Comparison of ENCODE assay signal across 19 cellular contexts in the genomic region with DNA sequence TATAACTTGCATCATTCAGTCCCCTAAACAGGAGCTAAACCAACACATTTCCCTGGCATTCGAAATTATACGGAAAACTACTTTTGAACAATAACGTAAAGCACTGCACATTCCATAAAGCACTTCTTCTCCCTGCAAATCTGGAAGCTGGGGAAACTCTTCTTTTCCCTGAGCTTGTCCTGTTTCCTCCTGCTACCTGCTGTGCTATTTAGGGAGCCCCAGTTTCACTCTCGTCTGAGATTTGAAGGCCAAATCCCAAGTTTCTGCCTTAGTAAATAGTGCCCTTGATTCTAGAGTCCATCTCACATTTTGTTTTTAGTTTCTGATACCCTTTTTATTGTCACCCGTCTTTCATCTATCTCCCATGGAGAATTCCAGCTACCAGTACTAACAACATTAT.
DNase-seq lines count a peak whose midpoint lies in the region; ATAC-seq, FAIRE-seq and TF ChIP-seq lines count a peak whose summit lies in the region.
"Had no signal": no experiment of that assay in that cellular context is flagged by ENCODE, and none has a peak within 500 bp of the region (broad histone marks: within the 10 kb centered on the region; RNA-seq: fewer than 3 reads in every experiment).

No MANE protein-coding gene starts in this region.

- FAIRE-seq in H1 (lab: Jason Lieb, UNC): no peak
- FAIRE-seq: A204.1, G401.6, GM12892 had no signal

- H3K4ac ChIP-seq in H1 (replicated peaks; ENCODE audit: insufficient read length, low read depth, low read length): no peak overlapping the region

- H3K79me1 ChIP-seq in H1 (ENCODE audit: low read depth, low read length): no peaks in the 10 kb centered on the region

- 82% methylated on average over 5 of the region's 5 CpGs for WGBS in right cardiac atrium
- WGBS in H1 (ENCODE audit: extremely low coverage in 1 of 2, insufficient coverage in 1 of 2, insufficient read length in 1 of 2, insufficient replicate concordance in 2 of 2, low coverage in 1 of 2, low lambda C conversion rate in 2 of 2, missing lambda C conversion rate in 1 of 2), 2 experiments: 65% methylated on average over 5 of the region's 5 CpGs; no CpG with 5 or more reads in 1 of the 2 experiments

- H3K56ac ChIP-seq in H1 (replicated peaks; ENCODE audit: insufficient read length, low read depth, low read length): no peak overlapping the region

- no peak for ATAC-seq in right cardiac atrium
- ATAC-seq: CD8-positive, alpha-beta T cell had no signal

- no peaks in the 10 kb centered on the region for H3K9me3 ChIP-seq in left ventricle myocardium inferior (replicated peaks)
- H3K9me3 ChIP-seq in right cardiac atrium (ENCODE audit: control insufficient read depth, low read length): no peaks in the 10 kb centered on the region
- no peaks in the 10 kb centered on the region for H3K9me3 ChIP-seq in H1 (ENCODE audit: insufficient read depth in 2 of 2, low read depth in 1 of 2, low read length in 1 of 2)
- H3K9me3 ChIP-seq in iPS-20b (ENCODE audit: insufficient read depth, low read depth, low read length): no peaks in the 10 kb centered on the region
- H3K9me3 ChIP-seq in WERI-Rb-1 (ENCODE audit: severe bottlenecking): no peaks in the 10 kb centered on the region
- H3K9me3 ChIP-seq: BLaER1, Caco-2, HAP-1 had no signal

- peak overlapping the region; percentile 40 to 41; a peak in 3 of 4 replicates for H3K4me2 ChIP-seq in H1 (ENCODE audit: insufficient read depth in 1 of 2, low read depth in 2 of 2, low read length in 2 of 2)
- H3K4me2 ChIP-seq: BLaER1 had no signal

- no peak overlapping the region for H3K9ac ChIP-seq in H1 (replicated peaks in 1 of 4; ENCODE audit: extremely low read depth in 1 of 4, low read depth in 3 of 4, low read length in 3 of 4)
- H3K9ac ChIP-seq in iPS-20b (ENCODE audit: low read depth, low read length): no peak overlapping the region
- H3K9ac ChIP-seq: BLaER1 had no signal

- CTCF ChIA-PET in H1 (lab: Charles Lee; ENCODE audit: partially characterized antibody): interaction anchor here (0.6 to 1.1 kb wide), 4 partner anchors 31 to 905 kb away, joined by 3 to 4 read pairs (median 3); no protein-coding TSS in a partner anchor

- no peak for TF ChIP-seq EP300 in H1 (IDR thresholded peaks at IDR 0.05; ENCODE audit: borderline replicate concordance in 1 of 2, low read depth in 2 of 2, low read length in 2 of 2)

- H2AFZ ChIP-seq in H1 (ENCODE audit: low read length): peak overlapping the region; percentile 16; the same call in 1 of the 2 replicates

- H3K36me3 ChIP-seq in left ventricle myocardium inferior (no peaks in the 10 kb centered on the region), H1 (ENCODE audit: control insufficient read depth in 2 of 4, insufficient read depth in 4 of 4, low read length in 3 of 4) (no peaks in the 10 kb centered on the region), iPS-20b (ENCODE audit: insufficient read depth, low read depth, low read length) (no peaks in the 10 kb centered on the region), WERI-Rb-1 (no peaks in the 10 kb centered on the region)
- H3K36me3 ChIP-seq: BLaER1, HAP-1 had no signal

- intact Hi-C loops in left ventricle myocardium inferior (cut with micrococcal nuclease): no loop called here
- intact Hi-C loops in right cardiac atrium (cut with DNase I): no loop called here
- intact Hi-C loops in dorsolateral prefrontal cortex (cut with DNase I): no loop called here

- H4K8ac ChIP-seq in H1 (ENCODE audit: extremely low read depth, insufficient read depth, low read length): no peak overlapping the region

- no peak for TF ChIP-seq CTCF in left ventricle myocardium inferior (IDR thresholded peaks at IDR 0.05; ENCODE audit: borderline replicate concordance)
- no peak for TF ChIP-seq CTCF in H1 (IDR thresholded peaks at IDR 0.05; ENCODE audit: control extremely low read depth in 1 of 3, insufficient read depth in 1 of 3, low read depth in 1 of 3, low read length in 3 of 3)
- TF ChIP-seq CTCF in WERI-Rb-1 (IDR thresholded peaks at IDR 0.05; ENCODE audit: low read depth, low read length): no peak
- TF ChIP-seq CTCF in dorsolateral prefrontal cortex (IDR thresholded peaks at IDR 0.05 in 54 of 56, conservative IDR thresholded peaks at IDR 0.05 in 2 of 56; ENCODE audit: low read depth in 1 of 56, partially characterized antibody in 56 of 56): no peak

- no peak overlapping the region for H3K14ac ChIP-seq in H1 (ENCODE audit: insufficient read length)

- TF ChIP-seq POLR2A in H1 (IDR thresholded peaks at IDR 0.05; ENCODE audit: control extremely low read depth in 1 of 2, low read depth in 2 of 2, low read length in 2 of 2): no peak

- no peak overlapping the region for H2BK15ac ChIP-seq in H1 (ENCODE audit: low read length)

- H3K23me2 ChIP-seq in H1 (ENCODE audit: low read depth, low read length): no peaks in the 10 kb centered on the region

- no peak for DNase-seq in left ventricle myocardium inferior
- DNase-seq in right cardiac atrium: no peak
- no peak for DNase-seq in H1 (ENCODE audit: low read depth in 1 of 2, low spot score in 2 of 2)
- DNase-seq in WERI-Rb-1: no peak
- DNase-seq in dorsolateral prefrontal cortex: no peak
- DNase-seq: Caco-2; CD4-positive, CD25-positive, alpha-beta regulatory T cell; CD8-positive, alpha-beta T cell; DMS153; DND-41; HFFc6 had no signal

- POLR2A ChIA-PET in H1 (lab: Charles Lee; ENCODE audit: partially characterized antibody): no interaction called here

- H3K4me3 ChIP-seq in left ventricle myocardium inferior (no peak overlapping the region), right cardiac atrium (ENCODE audit: low read length) (no peak overlapping the region), H1 (ENCODE audit: extremely low read depth in 1 of 4, insufficient read depth in 2 of 4, low read depth in 3 of 4, low read length in 4 of 4) (0 out of 8 replicates have a peak overlapping the region, but pooled peaks of 1 of the 4 experiments have one; percentile 2), iPS-20b (ENCODE audit: low read length) (peak overlapping the region; percentile 19; the same call in 1 of the 2 replicates), WERI-Rb-1 (ENCODE audit: low read depth, low read length) (no peak overlapping the region), dorsolateral prefrontal cortex (no peak overlapping the region)
- H3K4me3 ChIP-seq: BLaER1, HAP-1 had no signal

- H3K27me3 ChIP-seq in left ventricle myocardium inferior (ENCODE audit: low read depth) (no peaks in the 10 kb centered on the region), right cardiac atrium (ENCODE audit: control insufficient read depth, insufficient read depth) (no peaks in the 10 kb centered on the region), H1 (replicated peaks in 1 of 4; ENCODE audit: control insufficient read depth in 3 of 4, extremely low read depth in 1 of 4, insufficient read depth in 3 of 4, low read length in 3 of 4) (no peaks in the 10 kb centered on the region), iPS-20b (ENCODE audit: insufficient read depth, low read length) (no peaks in the 10 kb centered on the region), WERI-Rb-1 (ENCODE audit: insufficient read depth, low read depth, severe bottlenecking) (no peaks in the 10 kb centered on the region), dorsolateral prefrontal cortex (peaks cover 0 to 30% (median 0%) of the 10 kb centered on the region in 45 donors)
- H3K27me3 ChIP-seq: BLaER1 had no signal

- H4K91ac ChIP-seq in H1 (replicated peaks; ENCODE audit: insufficient read length, low read length): no peak overlapping the region

- H3K4me1 ChIP-seq in left ventricle myocardium inferior: peaks cover 2% of the 10 kb centered on the region
- no peaks in the 10 kb centered on the region for H3K4me1 ChIP-seq in right cardiac atrium (ENCODE audit: control insufficient read depth, insufficient read depth, low read length)
- H3K4me1 ChIP-seq in H1 (replicated peaks in 1 of 4; ENCODE audit: control insufficient read depth in 3 of 4, insufficient read depth in 4 of 4, low read length in 3 of 4): peaks cover 0 to 15% (median 5%) of the 10 kb centered on the region in 4 experiments; a peak in 3 of 7 replicates
- peaks cover 18% of the 10 kb centered on the region; the same call in 1 of the 2 replicates for H3K4me1 ChIP-seq in iPS-20b (ENCODE audit: insufficient read depth, low read length)
- H3K4me1 ChIP-seq: BLaER1, Caco-2, HAP-1 had no signal

- TF ChIP-seq RAD21 in H1 (IDR thresholded peaks at IDR 0.05 in 1 of 2, conservative IDR thresholded peaks at IDR 0.05 in 1 of 2; ENCODE audit: low read depth in 2 of 2, low read length in 2 of 2): no peak

- H3K79me2 ChIP-seq in H1 (ENCODE audit: control insufficient read depth in 1 of 2, insufficient read depth in 2 of 2, low read length in 2 of 2): no peaks in the 10 kb centered on the region

- no peak overlapping the region for H2BK12ac ChIP-seq in H1 (ENCODE audit: low read depth, low read length)

- H3K23ac ChIP-seq in H1 (ENCODE audit: insufficient read length): no peak overlapping the region

- H2BK120ac ChIP-seq in H1 (replicated peaks; ENCODE audit: low read depth, low read length): no peak overlapping the region

- H3K18ac ChIP-seq in H1 (ENCODE audit: extremely low read depth, low read length): no peak overlapping the region

- H3K27ac ChIP-seq in left ventricle myocardium inferior (replicated peaks) (peak overlapping the region; percentile 12), right cardiac atrium (ENCODE audit: low read length) (no peak overlapping the region), H1 (ENCODE audit: low read depth, low read length) (no peak overlapping the region), iPS-20b (ENCODE audit: low read length) (no peak overlapping the region), WERI-Rb-1 (no peak overlapping the region), dorsolateral prefrontal cortex (no peak overlapping the region)
- H3K27ac ChIP-seq: 22Rv1, BLaER1, C4-2B had no signal

- no peak overlapping the region for H2AK5ac ChIP-seq in H1 (ENCODE audit: low read depth, low read length)

- no peak overlapping the region for H2BK20ac ChIP-seq in H1 (ENCODE audit: low read length)

- H4K5ac ChIP-seq in H1 (ENCODE audit: insufficient read length, low read depth, low read length): peak overlapping the region; percentile 28

- no peaks in the 10 kb centered on the region for H4K20me1 ChIP-seq in H1 (replicated peaks in 1 of 2; ENCODE audit: control insufficient read depth in 1 of 2, insufficient read depth in 2 of 2, low read length in 2 of 2)
- H4K20me1 ChIP-seq: BLaER1 had no signal

- no peak overlapping the region for H2BK5ac ChIP-seq in H1 (ENCODE audit: low read depth, low read length)

TF ChIP-seq in H1, 55 proteins besides CTCF, POLR2A, EP300 and RAD21:
- TF ChIP-seq KDM5A (IDR thresholded peaks at IDR 0.05; ENCODE audit: low read length): no peak
- no peak for TF ChIP-seq RFX5 (IDR thresholded peaks at IDR 0.05; ENCODE audit: borderline replicate concordance, low read depth, low read length)
- TF ChIP-seq, protein P1, sequence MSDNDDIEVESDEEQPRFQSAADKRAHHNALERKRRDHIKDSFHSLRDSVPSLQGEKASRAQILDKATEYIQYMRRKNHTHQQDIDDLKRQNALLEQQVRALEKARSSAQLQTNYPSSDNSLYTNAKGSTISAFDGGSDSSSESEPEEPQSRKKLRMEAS (IDR thresholded peaks at IDR 0.05): no peak
- no peak for TF ChIP-seq CBX5 (IDR thresholded peaks at IDR 0.05; ENCODE audit: low read depth, low read length)
